8 cellular contexts compared by ENCODE assay signal in the genomic region with DNA sequence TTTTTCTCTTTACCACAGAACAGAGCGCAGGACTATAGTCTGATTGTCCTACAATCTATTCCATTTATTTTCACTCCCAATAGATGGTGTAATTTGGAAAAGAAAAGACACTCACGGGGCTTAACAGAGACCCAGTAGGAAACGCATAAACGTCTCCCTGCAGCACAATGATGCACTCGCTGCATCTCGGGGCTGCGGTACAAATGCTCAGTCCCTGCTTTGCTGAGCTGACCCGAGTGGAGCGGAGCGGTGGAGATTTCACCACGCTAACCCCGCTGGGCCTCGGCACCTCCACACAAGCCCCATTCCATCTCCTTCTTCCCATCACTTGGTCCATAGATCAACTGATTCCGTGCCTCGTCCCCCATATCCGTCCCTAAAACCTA. TPM values are rescaled to one million over a fixed set of nuclear protein-coding genes. Genes with fewer than 3 reads are reported as not detected.
A peak's percentile ranks its signal among the peaks of the same experiment; 100 is the strongest.
DNase-seq lines count a peak whose midpoint lies in the region; ATAC-seq lines count a peak whose summit lies in the region.

No MANE protein-coding gene starts in this region.

- H3K9me3 ChIP-seq in subcutaneous abdominal adipose tissue (ENCODE audit: control insufficient read depth in 5 of 5, low read length in 5 of 5), result no peaks in the 10 kb centered on the region

- H3K4me3 ChIP-seq in subcutaneous abdominal adipose tissue (ENCODE audit: low read depth in 1 of 5, low read length in 5 of 5), result peak overlapping the region; percentile 74 to 88 (median 75)

- H3K4me1 Mint-ChIP-seq in activated CD4-positive, alpha-beta T cell treated with anti-CD3 and anti-CD28 coated beads, Interleukin-2, amount 10 ng/mL, durations not matched to agents 24 days and 14 days, result peaks cover 20% of the 10 kb centered on the region
- H3K4me1 Mint-ChIP-seq in immature natural killer cell, result peaks cover 31 to 38% of the 10 kb centered on the region in 2 donors

- peak overlapping the region; percentile 86 for H3K4me3 Mint-ChIP-seq in activated CD4-positive, alpha-beta T cell treated with anti-CD3 and anti-CD28 coated beads, Interleukin-2, amount 10 ng/mL, durations not matched to agents 24 days and 14 days
- H3K4me3 Mint-ChIP-seq in immature natural killer cell, result peak overlapping the region; percentile 88 to 98 (median 94)

- peak overlapping the region in 3 of 5 donors; percentile 29 to 74 (median 66) for H3K9ac ChIP-seq in subcutaneous abdominal adipose tissue (ENCODE audit: low read length in 5 of 5)

- H3K36me3 Mint-ChIP-seq in activated CD4-positive, alpha-beta T cell treated with anti-CD3 and anti-CD28 coated beads, Interleukin-2, amount 10 ng/mL, durations not matched to agents 24 days and 14 days (ENCODE audit: low read depth), result peaks cover 4% of the 10 kb centered on the region
- H3K36me3 Mint-ChIP-seq in immature natural killer cell, result peaks cover 0 to 4% (median 0%) of the 10 kb centered on the region in 3 donors

- intact Hi-C loops in activated CD4-positive, alpha-beta T cell treated with anti-CD3 and anti-CD28 coated beads, Interleukin-2, amount 10 ng/mL, durations not matched to agents 24 days and 14 days (cut with micrococcal nuclease), result no loop called here

- no peak for ATAC-seq in GM18519 (IDR thresholded peaks at IDR 0.05; ENCODE audit: low FRiP score, unreplicated experiment)

- no peaks in the 10 kb centered on the region for H3K9me3 Mint-ChIP-seq in activated CD4-positive, alpha-beta T cell treated with anti-CD3 and anti-CD28 coated beads, Interleukin-2, amount 10 ng/mL, durations not matched to agents 24 days and 14 days
- H3K9me3 Mint-ChIP-seq in immature natural killer cell, result no peaks in the 10 kb centered on the region

- H3K27me3 Mint-ChIP-seq in activated CD4-positive, alpha-beta T cell treated with anti-CD3 and anti-CD28 coated beads, Interleukin-2, amount 10 ng/mL, durations not matched to agents 24 days and 14 days, result peaks cover 58% of the 10 kb centered on the region
- peaks cover 6 to 17% (median 11%) of the 10 kb centered on the region in 3 donors for H3K27me3 Mint-ChIP-seq in immature natural killer cell (ENCODE audit: low read depth in 3 of 3)

- peaks cover 0 to 11% (median 8%) of the 10 kb centered on the region in 5 donors for H3K27me3 ChIP-seq in subcutaneous abdominal adipose tissue (ENCODE audit: control insufficient read depth in 5 of 5, insufficient read depth in 4 of 5, low read length in 5 of 5)

- no peak for DNase-seq in activated CD4-positive, alpha-beta T cell treated with anti-CD3 and anti-CD28 coated beads, Interleukin-2, amount 10 ng/mL, durations not matched to agents 24 days and 14 days
- DNase-seq in activated CD4-positive, alpha-beta T cell treated with anti-CD3 and anti-CD28 coated beads for 1 hour, result no peak
- DNase-seq in astrocyte of the hippocampus (ENCODE audit: low read depth, low spot score), result peak; percentile 34
- no peak for DNase-seq in immature natural killer cell
- no peak for DNase-seq in SHP77 treated with DMSO at 0.1 percent for 48 hours (lab: John Stamatoyannopoulos, UW)
- DNase-seq in effector CD4-positive, alpha-beta T cell, result no peak

- peaks cover 0 to 22% (median 19%) of the 10 kb centered on the region in 5 donors for H3K4me1 ChIP-seq in subcutaneous abdominal adipose tissue (ENCODE audit: control insufficient read depth in 5 of 5, insufficient read depth in 5 of 5, low read length in 5 of 5)

- H3K36me3 ChIP-seq in subcutaneous abdominal adipose tissue (ENCODE audit: control insufficient read depth in 5 of 5, insufficient read depth in 5 of 5, low read length in 5 of 5), result no peaks in the 10 kb centered on the region

- no peak overlapping the region for H3K27ac ChIP-seq in subcutaneous abdominal adipose tissue (ENCODE audit: low read depth, low read length)

- H3K27ac Mint-ChIP-seq in activated CD4-positive, alpha-beta T cell treated with anti-CD3 and anti-CD28 coated beads, Interleukin-2, amount 10 ng/mL, durations not matched to agents 24 days and 14 days, result no peak overlapping the region
- H3K27ac Mint-ChIP-seq in immature natural killer cell, result peak overlapping the region in 5 of 6 donors; percentile 66 to 94 (median 84)

RNA-seq across cellular contexts. Expression of a gene that starts 1.5 kb away (rescaled TPM):
- total RNA-seq in activated CD4-positive, alpha-beta T cell treated with anti-CD3 and anti-CD28 coated beads, Interleukin-2, amount 10 ng/mL, durations not matched to agents 24 days and 14 days, result 1.2 and 1.7 TPM in 2 replicates
- polyA plus RNA-seq in immature natural killer cell, result 10 to 100 TPM; 66.4 to 77.3 (median 69.9) TPM
